Comparison of ENCODE assay signal across 12 cellular contexts in genomic region chr7:74449144-74449543, GRCh38.
"Had no signal": no experiment of that assay in that cellular context is flagged by ENCODE, and none has a peak within 500 bp of the region (broad histone marks: within the 10 kb centered on the region; RNA-seq: fewer than 3 reads in every experiment).

No MANE protein-coding gene starts in this region.

- ATAC-seq: stimulated activated naive CD8-positive, alpha-beta T cell treated with anti-CD3 and anti-CD28 coated beads, Interleukin-15, amount 100 ng/mL, for 72 hours had no signal

- H3K4me3 ChIP-seq: heart left ventricle, pancreas, thoracic aorta, transverse colon had no signal

- H3K4me1 ChIP-seq: pancreas had no signal

- H3K27me3 Mint-ChIP-seq: stimulated activated naive B cell treated with anti-CD40 and anti-IgM and Interleukin-4, amounts not matched to agents 10 μg/mL and 1 μg/mL and 100 μg/mL, for 72 hours had no signal

- H3K27ac ChIP-seq: heart left ventricle, pancreas, thoracic aorta, transverse colon had no signal

- H3K27me3 ChIP-seq: pancreas, transverse colon had no signal

- H3K27ac Mint-ChIP-seq: progenitor cell of endocrine pancreas; stimulated activated naive B cell treated with anti-CD40 and anti-IgM and Interleukin-4, amounts not matched to agents 10 μg/mL and 1 μg/mL and 100 μg/mL, for 72 hours; stimulated activated naive CD8-positive, alpha-beta T cell treated with anti-CD3 and anti-CD28 coated beads, Interleukin-15, amount 100 ng/mL, for 72 hours had no signal

- DNase-seq: cortex of kidney had no signal

- FAIRE-seq: endometrium, frontal cortex, islet of Langerhans, pancreas had no signal

- H3K9me3 Mint-ChIP-seq: stimulated activated naive B cell treated with anti-CD40 and anti-IgM and Interleukin-4, amounts not matched to agents 10 μg/mL and 1 μg/mL and 100 μg/mL, for 72 hours; stimulated activated naive CD8-positive, alpha-beta T cell treated with anti-CD3 and anti-CD28 coated beads, Interleukin-15, amount 100 ng/mL, for 72 hours had no signal

- H3K36me3 ChIP-seq: heart left ventricle, pancreas, thoracic aorta, transverse colon had no signal

- H3K4me3 Mint-ChIP-seq: naive thymus-derived CD4-positive, alpha-beta T cell; stimulated activated naive B cell treated with anti-CD40 and anti-IgM and Interleukin-4, amounts not matched to agents 10 μg/mL and 1 μg/mL and 100 μg/mL, for 72 hours; stimulated activated naive CD8-positive, alpha-beta T cell treated with anti-CD3 and anti-CD28 coated beads, Interleukin-15, amount 100 ng/mL, for 72 hours had no signal

- H3K9me3 ChIP-seq: heart left ventricle, pancreas, thoracic aorta, transverse colon had no signal
